8 cellular contexts compared by ENCODE assay signal in genomic region chr14:92577321-92577742, GRCh38.
DNase-seq lines count a peak whose midpoint lies in the region; ATAC-seq, FAIRE-seq and TF ChIP-seq lines count a peak whose summit lies in the region.

No MANE protein-coding gene starts in this region.

- 91% methylated on average over 13 of the region's 13 CpGs for WGBS in hepatocyte (ENCODE audit: low lambda C conversion rate, missing lambda C conversion rate)

- no peaks in the 10 kb centered on the region for H3K79me2 ChIP-seq in hepatocyte

- TF ChIP-seq CTCF in left lung (IDR thresholded peaks at IDR 0.05) (no peak), hepatocyte (IDR thresholded peaks at IDR 0.05; ENCODE audit: poor library complexity) (no peak), gastrocnemius medialis (IDR thresholded peaks at IDR 0.05 in 4 of 5, conservative IDR thresholded peaks at IDR 0.05 in 1 of 5) (no peak)

- FAIRE-seq in GM12892 (lab: Jason Lieb, UNC) (peak; percentile 94), urothelium cell line (lab: Jason Lieb, UNC) (no peak)

- 0 out of 2 replicates have a peak, but pooled peaks have one; percentile 26 for TF ChIP-seq POLR2A in GM12892 (IDR thresholded peaks at IDR 0.05; ENCODE audit: low read depth, low read length)
- no peak for TF ChIP-seq POLR2A in gastrocnemius medialis (IDR thresholded peaks at IDR 0.05)

- H3K9me2 ChIP-seq in hepatocyte (replicated peaks; ENCODE audit: insufficient read depth): no peaks in the 10 kb centered on the region

- H3K27ac ChIP-seq in left lung (no peak overlapping the region), hepatocyte (no peak overlapping the region), gastrocnemius medialis (no peak overlapping the region)

- no peak overlapping the region for H3K27ac Mint-ChIP-seq in activated naive CD4-positive, alpha-beta T cell treated with anti-CD3 and anti-CD28 coated beads, Interleukin-2, amount 50 U/mL, for 72 hours

- in situ Hi-C loops in gastrocnemius medialis (cut with MboI; ENCODE audit: low sequenced_read_pairs in 4 of 4): no loop called here

- H4K20me1 ChIP-seq in hepatocyte (ENCODE audit: insufficient read depth, poor library complexity, severe bottlenecking): no peaks in the 10 kb centered on the region

- H3K36me3 ChIP-seq in left lung: peaks cover 0 to 70% of the 10 kb centered on the region in 2 donors
- H3K36me3 ChIP-seq in hepatocyte (replicated peaks; ENCODE audit: insufficient read depth, low read depth): no peaks in the 10 kb centered on the region
- H3K36me3 ChIP-seq in gastrocnemius medialis: no peaks in the 10 kb centered on the region

- intact Hi-C loops in left lung (cut with DNase I) (no loop called here), gastrocnemius medialis (cut with DNase I; ENCODE audit: low total_unique reads) (no loop called here)

- no peaks in the 10 kb centered on the region for H3K4me1 ChIP-seq in left lung
- no peaks in the 10 kb centered on the region for H3K4me1 ChIP-seq in hepatocyte (ENCODE audit: insufficient read depth)
- no peaks in the 10 kb centered on the region for H3K4me1 ChIP-seq in gastrocnemius medialis

- no peak overlapping the region for H2AFZ ChIP-seq in hepatocyte

- H3K27me3 ChIP-seq in left lung (no peaks in the 10 kb centered on the region), hepatocyte (no peaks in the 10 kb centered on the region), gastrocnemius medialis (no peaks in the 10 kb centered on the region)

- no peaks in the 10 kb centered on the region for H3K9me3 Mint-ChIP-seq in activated naive CD4-positive, alpha-beta T cell treated with anti-CD3 and anti-CD28 coated beads, Interleukin-2, amount 50 U/mL, for 72 hours

- H3K9me3 ChIP-seq in left lung (no peaks in the 10 kb centered on the region), hepatocyte (ENCODE audit: low read depth) (no peaks in the 10 kb centered on the region), gastrocnemius medialis (no peaks in the 10 kb centered on the region)

- H3K4me2 ChIP-seq in hepatocyte: no peak overlapping the region

- peak; percentile 79 for ATAC-seq in GM19468 (IDR thresholded peaks at IDR 0.05; ENCODE audit: extremely low read depth, unreplicated experiment)
- ATAC-seq in HG03196 (IDR thresholded peaks at IDR 0.05; ENCODE audit: unreplicated experiment): peak; percentile 70
- ATAC-seq in activated naive CD4-positive, alpha-beta T cell treated with anti-CD3 and anti-CD28 coated beads, Interleukin-2, amount 50 U/mL, for 72 hours: peak; percentile 80 to 88
- no peak for ATAC-seq in left lung
- ATAC-seq in gastrocnemius medialis: no peak

- H3K4me3 ChIP-seq in left lung (no peak overlapping the region), hepatocyte (no peak overlapping the region), gastrocnemius medialis (no peak overlapping the region)

- DNase-seq in GM12892 (ENCODE audit: insufficient read length): peak; percentile 41
- peak in 1 of 2 donors; percentile 31 for DNase-seq in activated naive CD4-positive, alpha-beta T cell treated with anti-CD3 and anti-CD28 coated beads, Interleukin-2, amount 50 U/mL, for 72 hours (ENCODE audit: low spot score in 2 of 2)
- DNase-seq in left lung: no peak
- DNase-seq in hepatocyte (ENCODE audit: low spot score): no peak
- DNase-seq in gastrocnemius medialis: no peak
- DNase-seq in urothelium cell line (ENCODE audit: low spot score): no peak

- peaks cover 6 to 27% of the 10 kb centered on the region in 2 donors for H3K36me3 Mint-ChIP-seq in activated naive CD4-positive, alpha-beta T cell treated with anti-CD3 and anti-CD28 coated beads, Interleukin-2, amount 50 U/mL, for 72 hours

Comparison
In these comparisons a context has a peak if more than half of its experiments do, and no peak if none do; other contexts are left out.
1. ATAC-seq: peak in GM19468 (single experiment), HG03196 (single experiment) and activated naive CD4-positive, alpha-beta T cell treated with anti-CD3 and anti-CD28 coated beads, Interleukin-2, amount 50 U/mL, for 72 hours (2 of 2); none in left lung (single experiment) and gastrocnemius medialis (0 of 2).